In the genomic region with DNA sequence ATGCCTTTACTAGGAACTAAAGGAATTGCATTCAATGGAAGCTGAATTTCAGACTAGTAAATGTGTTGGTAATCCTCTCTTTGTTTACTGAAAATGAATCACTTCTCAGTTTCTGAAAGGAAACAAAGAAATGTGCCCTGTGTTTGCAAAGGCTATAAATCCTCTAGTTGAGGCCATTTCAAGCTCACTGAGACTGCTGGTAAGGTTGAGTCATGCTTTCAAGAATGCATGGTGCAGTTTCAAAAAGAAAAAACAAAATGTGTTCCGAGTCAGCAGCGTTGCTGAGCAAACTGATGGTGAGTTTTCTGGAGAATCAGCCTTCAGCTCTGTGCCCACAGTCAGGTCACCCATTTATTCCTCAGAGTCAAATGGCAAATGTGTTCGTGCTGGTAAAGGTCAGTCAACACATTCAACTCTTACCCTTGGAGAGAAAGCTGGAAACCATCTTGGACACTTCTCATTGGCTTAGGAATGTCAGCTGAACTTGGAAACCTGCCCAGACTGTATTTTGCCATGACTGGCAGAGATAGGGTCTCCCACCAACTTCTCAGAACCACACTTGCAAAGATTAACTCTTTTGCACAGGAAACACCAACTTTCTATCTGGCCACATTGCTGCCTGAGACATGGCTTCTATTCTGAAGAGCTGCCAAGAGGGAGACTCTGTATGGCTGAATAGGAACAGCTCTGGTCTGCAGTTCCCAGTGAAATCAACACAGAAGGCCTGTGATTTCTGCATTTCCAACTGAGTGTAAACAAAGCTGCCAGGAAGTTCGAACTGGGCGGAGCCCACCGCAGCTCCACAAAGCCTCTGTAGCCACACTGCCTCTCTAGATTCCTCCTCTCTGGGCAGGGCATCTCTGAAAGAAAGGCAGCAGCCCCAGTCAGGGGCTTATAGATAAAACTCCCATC, we compare ENCODE assay signal across 8 cellular contexts.
DNase-seq lines count a peak whose midpoint lies in the region; ATAC-seq, FAIRE-seq and TF ChIP-seq lines count a peak whose summit lies in the region.

No MANE protein-coding gene starts in this region.

- SMC1A ChIA-PET in GM12878 (lab: Charles Lee; ENCODE audit: uncharacterized antibody, unreplicated experiment) = interaction anchor here (0.7 to 2.6 kb wide), 9 partner anchors 9 to 59 kb away, joined by 3 to 9 read pairs (median 5); no protein-coding TSS in a partner anchor

- TF ChIP-seq RAD21 in GM12878 (IDR thresholded peaks at IDR 0.05; ENCODE audit: insufficient read depth, low read depth, low read length) = no peak
- TF ChIP-seq RAD21 in HepG2 (CRISPR knock-in tag; IDR thresholded peaks at IDR 0.05) = no peak

- FAIRE-seq in GM12878 (lab: Jason Lieb, UNC) = no peak
- no peak for FAIRE-seq in HepG2 (lab: Jason Lieb, UNC)

- CTCF ChIA-PET in GM12878 (lab: Yijun Ruan, JAX) (interaction anchor here (0.7 to 2.2 kb wide), 5 partner anchors 9 to 33 kb away, joined by 3 to 9 read pairs (median 4); no protein-coding TSS in a partner anchor), HepG2 (lab: Yijun Ruan, JAX; ENCODE audit: low intra/inter-chr PET ratio, low total read pairs) (no interaction called here)

- H3K27ac ChIP-seq in GM12878 (ENCODE audit: control insufficient read depth, insufficient read depth) (peak overlapping the region; percentile 81), HepG2 (ENCODE audit: extremely low read length, insufficient read depth, low read length) (no peak overlapping the region), vagina (peak overlapping the region; percentile 74)

- no peaks in the 10 kb centered on the region for H3K4me1 ChIP-seq in Loucy (ENCODE audit: insufficient read depth, low read length, poor library complexity, severe bottlenecking)
- H3K4me1 ChIP-seq in GM12878 (ENCODE audit: control insufficient read depth, insufficient read depth, low read length) = peaks cover 31% of the 10 kb centered on the region
- H3K4me1 ChIP-seq in HepG2 (ENCODE audit: insufficient read depth, low read length) = peaks cover 8% of the 10 kb centered on the region; the same call in 1 of the 2 replicates
- H3K4me1 ChIP-seq in vagina = peaks cover 24% of the 10 kb centered on the region

- in situ Hi-C loops in GM12878 (cut with MboI) = no loop called here
- in situ Hi-C loops in HepG2 (cut with HindIII; ENCODE audit: extremely low pct_ligation_motif_present, low pct_unique_long_range_greater_than_20kb) = loop anchor here (25.0 kb wide), 1 partner anchor 438 kb away; no protein-coding TSS in a partner anchor

- no peak for TF ChIP-seq CTCF in HFF-Myc (IDR thresholded peaks at IDR 0.05; ENCODE audit: low read depth, low read length, missing control alignments)
- TF ChIP-seq CTCF in Loucy (conservative IDR thresholded peaks at IDR 0.05; ENCODE audit: low read length) = no peak
- TF ChIP-seq CTCF in GM12878 (IDR thresholded peaks at IDR 0.05 in 2 of 3, conservative IDR thresholded peaks at IDR 0.05 in 1 of 3; ENCODE audit: control insufficient read depth in 2 of 3, extremely low read depth in 1 of 3, insufficient read depth in 1 of 3, low read depth in 3 of 3, low read length in 3 of 3) = no peak
- TF ChIP-seq CTCF in HepG2 (CRISPR knock-in tag; IDR thresholded peaks at IDR 0.05) = no peak
- no peak for TF ChIP-seq CTCF in vagina (IDR thresholded peaks at IDR 0.05)

- TF ChIP-seq EP300 in GM12878 (IDR thresholded peaks at IDR 0.05; ENCODE audit: borderline replicate concordance in 1 of 2, control insufficient read depth in 1 of 2, low read depth in 2 of 2, low read length in 2 of 2) (no peak), HepG2 (IDR thresholded peaks at IDR 0.05; ENCODE audit: low read depth in 2 of 2, low read length in 2 of 2) (no peak), HepG2 (CRISPR knock-in tag; IDR thresholded peaks at IDR 0.05; ENCODE audit: borderline replicate concordance) (no peak)

- H3K9me2 ChIP-seq in Loucy (replicated peaks; ENCODE audit: low read depth, low read length) = no peaks in the 10 kb centered on the region

- H3K27me3 ChIP-seq in Loucy (ENCODE audit: insufficient read depth, low read length, poor library complexity, severe bottlenecking) (no peaks in the 10 kb centered on the region), GM12878 (replicated peaks in 1 of 2; ENCODE audit: control insufficient read depth in 2 of 2, insufficient read depth in 2 of 2, low read length in 1 of 2) (no peaks in the 10 kb centered on the region), HepG2 (ENCODE audit: control insufficient read depth in 1 of 2, insufficient read depth in 2 of 2, low read length in 2 of 2) (no peaks in the 10 kb centered on the region), vagina (no peaks in the 10 kb centered on the region)

- POLR2A ChIA-PET in GM12878 (lab: Charles Lee) (interaction anchor here (1.4 to 1.5 kb wide), 2 partner anchors 44 to 53 kb away, joined by 3 to 4 read pairs; no protein-coding TSS in a partner anchor), HepG2 (lab: Yijun Ruan, JAX) (interaction anchor here (1.2 to 1.3 kb wide), 2 partner anchors 13 to 340 kb away, joined by 3 to 5 read pairs; no protein-coding TSS in a partner anchor)

- peak; percentile 95 for ATAC-seq in GM12878
- ATAC-seq in HepG2 = peak; percentile 75

- under 1% methylated on average over 6 of the region's 6 CpGs for WGBS in GM12878 (ENCODE audit: insufficient coverage, insufficient replicate concordance, low lambda C conversion rate, missing lambda C conversion rate)
- 3% methylated on average over 6 of the region's 6 CpGs for WGBS in HepG2 (ENCODE audit: low lambda C conversion rate)

- BruUV-seq in GM12878 (replicated peaks; lab: Mats Ljungman, UMichigan) (no TSS peak), HepG2 (replicated peaks; lab: Mats Ljungman, UMichigan) (no TSS peak)

- H3K9me3 ChIP-seq in Loucy (ENCODE audit: insufficient read depth, low read depth, low read length) = no peaks in the 10 kb centered on the region
- H3K9me3 ChIP-seq in GM12878 (replicated peaks; ENCODE audit: control insufficient read depth, insufficient read depth, low read length) = no peaks in the 10 kb centered on the region
- H3K9me3 ChIP-seq in HepG2 (ENCODE audit: low read length) = no peaks in the 10 kb centered on the region
- H3K9me3 ChIP-seq in vagina = no peaks in the 10 kb centered on the region

- TF ChIP-seq POLR2A in GM12878 (IDR thresholded peaks at IDR 0.05; ENCODE audit: low read depth, low read length) = no peak
- no peak for TF ChIP-seq POLR2A in HepG2 (IDR thresholded peaks at IDR 0.05; ENCODE audit: insufficient read depth in 1 of 2, low read depth in 2 of 2, low read length in 2 of 2)
- TF ChIP-seq POLR2A in vagina (IDR thresholded peaks at IDR 0.05) = no peak

- peak; percentile 8 for DNase-seq in stimulated activated CD4-positive, alpha-beta T cell treated with anti-CD3 and anti-CD28 coated beads, Interleukin-4, amount 100 ng/mL, for 24 hours
- DNase-seq in stimulated activated CD4-positive, alpha-beta T cell treated with anti-CD3 and anti-CD28 coated beads, Interleukin-12 subunit alpha, Interleukin-12 subunit beta, amount 100 ng/mL, for 4 hours = no peak
- peak; percentile 91 for DNase-seq in HFF-Myc (ENCODE audit: extremely low read depth, low read depth)
- peak; percentile 73 for DNase-seq in GM12878 (ENCODE audit: low read depth, low spot score)
- DNase-seq in HepG2 (ENCODE audit: low spot score) = peak; percentile 37
- DNase-seq in vagina (ENCODE audit: extremely low spot score in 2 of 2) = no peak
- DNase-seq in activated CD4-positive, CD25-positive, alpha-beta regulatory T cell treated with anti-CD3 and anti-CD28 coated beads, Interleukin-2, amount 50 U/mL, for 72 hours = no peak

- H3K4me3 ChIP-seq in HFF-Myc (replicated peaks; ENCODE audit: low read depth, low read length) (0 out of 2 replicates have a peak overlapping the region, but pooled peaks have one; percentile 0), Loucy (ENCODE audit: low read length, poor library complexity, severe bottlenecking) (no peak overlapping the region), GM12878 (peak overlapping the region; percentile 2; the same call in 1 of the 2 replicates), HepG2 (replicated peaks in 1 of 3; ENCODE audit: insufficient read depth in 1 of 3, low read depth in 2 of 3, low read length in 3 of 3) (peak overlapping the region in 1 of 3 experiments; percentile 26; a peak in 2 of 6 replicates), vagina (no peak overlapping the region)

- no peaks in the 10 kb centered on the region for H3F3A ChIP-seq in Loucy (ENCODE audit: low read depth)

- H2AFZ ChIP-seq in Loucy (ENCODE audit: low read length) (peak overlapping the region; percentile 34), GM12878 (ENCODE audit: control insufficient read depth, low read depth, low read length) (peak overlapping the region; percentile 83), HepG2 (ENCODE audit: low read length) (no peak overlapping the region)

- RAD21 ChIA-PET in GM12878 (lab: Charles Lee; ENCODE audit: unreplicated experiment) = interaction anchor here (1.0 to 2.2 kb wide), 2 partner anchors 18 to 55 kb away, joined by 3 to 5 read pairs; no protein-coding TSS in a partner anchor

- H3K9ac ChIP-seq in Loucy (ENCODE audit: low read depth, low read length, poor library complexity, severe bottlenecking) = no peak overlapping the region
- peak overlapping the region; percentile 45; the same call in 1 of the 2 replicates for H3K9ac ChIP-seq in GM12878 (ENCODE audit: control insufficient read depth, insufficient read depth, low read length)
- H3K9ac ChIP-seq in HepG2 (ENCODE audit: insufficient read depth, low read depth, low read length) = no peak overlapping the region

- H4K20me1 ChIP-seq in Loucy (ENCODE audit: insufficient read depth, low read length, poor library complexity, severe bottlenecking) (no peaks in the 10 kb centered on the region), GM12878 (ENCODE audit: control insufficient read depth, insufficient read depth) (no peaks in the 10 kb centered on the region), HepG2 (ENCODE audit: insufficient read depth, low read length) (no peaks in the 10 kb centered on the region)

- intact Hi-C loops in GM12878 (cut with micrococcal nuclease; ENCODE audit: unreplicated experiment) (no loop called here), HepG2 (cut with micrococcal nuclease; ENCODE audit: unreplicated experiment) (no loop called here), vagina (cut with DNase I) (no loop called here)

- no peaks in the 10 kb centered on the region for H3K36me3 ChIP-seq in Loucy (ENCODE audit: insufficient read depth, low read length)
- H3K36me3 ChIP-seq in GM12878 (ENCODE audit: control insufficient read depth in 2 of 2, insufficient read depth in 2 of 2, low read length in 1 of 2) = no peaks in the 10 kb centered on the region
- H3K36me3 ChIP-seq in HepG2 (replicated peaks in 1 of 2; ENCODE audit: control insufficient read depth in 1 of 2, insufficient read depth in 2 of 2, low read length in 2 of 2) = no peaks in the 10 kb centered on the region
- H3K36me3 ChIP-seq in vagina = no peaks in the 10 kb centered on the region

- H3K4me2 ChIP-seq in Loucy (ENCODE audit: low read depth, low read length, poor library complexity, severe bottlenecking) = no peak overlapping the region
- H3K4me2 ChIP-seq in GM12878 (ENCODE audit: control insufficient read depth, insufficient read depth) = peak overlapping the region; percentile 96
- H3K4me2 ChIP-seq in HepG2 (ENCODE audit: low read depth, low read length) = peak overlapping the region; percentile 40

- no peaks in the 10 kb centered on the region for H3K79me2 ChIP-seq in Loucy (ENCODE audit: insufficient read depth, low read length)
- H3K79me2 ChIP-seq in GM12878 (ENCODE audit: control insufficient read depth, insufficient read depth, low read length) = no peaks in the 10 kb centered on the region
- H3K79me2 ChIP-seq in HepG2 (ENCODE audit: insufficient read depth, low read length) = no peaks in the 10 kb centered on the region

Comparison
In these comparisons a context has a peak if more than half of its experiments do, and no peak if none do; other contexts are left out.
1. DNase-seq: peak in stimulated activated CD4-positive, alpha-beta T cell treated with anti-CD3 and anti-CD28 coated beads, Interleukin-4, amount 100 ng/mL, for 24 hours (single experiment), HFF-Myc (single experiment), GM12878 (single experiment) and HepG2 (single experiment); none in stimulated activated CD4-positive, alpha-beta T cell treated with anti-CD3 and anti-CD28 coated beads, Interleukin-12 subunit alpha, Interleukin-12 subunit beta, amount 100 ng/mL, for 4 hours (single experiment), vagina (0 of 2) and activated CD4-positive, CD25-positive, alpha-beta regulatory T cell treated with anti-CD3 and anti-CD28 coated beads, Interleukin-2, amount 50 U/mL, for 72 hours (single experiment).
2. H3K4me3 ChIP-seq: peak in HFF-Myc (single experiment) and GM12878 (single experiment); none in Loucy (single experiment) and vagina (0 of 2).